ENCODE assay signal across 8 cellular contexts in genomic region chr2:171522804-171523338, GRCh38. TPM values are rescaled to one million over a fixed set of nuclear protein-coding genes. Genes with fewer than 3 reads are reported as not detected.
A peak's percentile ranks its signal among the peaks of the same experiment; 100 is the strongest.
DNase-seq lines count a peak whose midpoint lies in the region; ATAC-seq lines count a peak whose summit lies in the region.

No MANE protein-coding gene starts in this region.

- peaks cover 44% of the 10 kb centered on the region for H3K27me3 Mint-ChIP-seq in activated T-helper 1 cell treated with anti-CD3 and anti-CD28 coated beads, Interleukin-12 subunit alpha, Interleukin-12 subunit beta, Interleukin-2, Interleukin-4 antibody, amounts not matched to agents 30 ng/mL and 10 ng/mL and 1 ng/mL, durations not matched to agents 14 hours and 24 hours and 36 hours (ENCODE audit: insufficient read depth)

- H3K9me3 Mint-ChIP-seq in activated T-helper 1 cell treated with anti-CD3 and anti-CD28 coated beads, Interleukin-12 subunit alpha, Interleukin-12 subunit beta, Interleukin-2, Interleukin-4 antibody, amounts not matched to agents 30 ng/mL and 10 ng/mL and 1 ng/mL, durations not matched to agents 14 hours and 24 hours and 36 hours, result no peaks in the 10 kb centered on the region

- no peaks in the 10 kb centered on the region for H3K36me3 Mint-ChIP-seq in activated T-helper 1 cell treated with anti-CD3 and anti-CD28 coated beads, Interleukin-12 subunit alpha, Interleukin-12 subunit beta, Interleukin-2, Interleukin-4 antibody, amounts not matched to agents 30 ng/mL and 10 ng/mL and 1 ng/mL, durations not matched to agents 14 hours and 24 hours and 36 hours (ENCODE audit: low read depth)

- H3K27ac Mint-ChIP-seq in activated T-helper 1 cell treated with anti-CD3 and anti-CD28 coated beads, Interleukin-12 subunit alpha, Interleukin-12 subunit beta, Interleukin-2, Interleukin-4 antibody, amounts not matched to agents 30 ng/mL and 10 ng/mL and 1 ng/mL, durations not matched to agents 14 hours and 24 hours and 36 hours, result no peak overlapping the region

- ATAC-seq in GM18907 (IDR thresholded peaks at IDR 0.05; ENCODE audit: unreplicated experiment) (peak; percentile 38), HG03354 (IDR thresholded peaks at IDR 0.05; ENCODE audit: poor library complexity, severe bottlenecking, unreplicated experiment) (peak; percentile 45)

- peaks cover 6% of the 10 kb centered on the region for H3K4me1 Mint-ChIP-seq in activated T-helper 1 cell treated with anti-CD3 and anti-CD28 coated beads, Interleukin-12 subunit alpha, Interleukin-12 subunit beta, Interleukin-2, Interleukin-4 antibody, amounts not matched to agents 30 ng/mL and 10 ng/mL and 1 ng/mL, durations not matched to agents 14 hours and 24 hours and 36 hours (ENCODE audit: low read depth)

- DNase-seq in Ammon's horn (ENCODE audit: low spot score), result peak; percentile 20
- peak; percentile 1 for DNase-seq in activated T-helper 1 cell treated with anti-CD3 and anti-CD28 coated beads, Interleukin-12 subunit alpha, Interleukin-12 subunit beta, Interleukin-2, Interleukin-4 antibody, amounts not matched to agents 30 ng/mL and 10 ng/mL and 1 ng/mL, durations not matched to agents 14 hours and 24 hours and 36 hours (ENCODE audit: low spot score)
- peak in 37 of 42 donors; percentile 7 to 77 (median 39) for DNase-seq in head of caudate nucleus
- DNase-seq in nucleus accumbens (lab: John Stamatoyannopoulos, UW), result peak in 30 of 56 donors; percentile 26 to 71 (median 48)
- DNase-seq in NCI-H345 treated with DMSO at 0.1 percent for 48 hours (lab: John Stamatoyannopoulos, UW; ENCODE audit: unreplicated experiment), result no peak
- no peak for DNase-seq in NOMO-1 treated with DMSO at 0.1 percent for 48 hours (lab: John Stamatoyannopoulos, UW; ENCODE audit: unreplicated experiment)

- H3K4me3 Mint-ChIP-seq in activated T-helper 1 cell treated with anti-CD3 and anti-CD28 coated beads, Interleukin-12 subunit alpha, Interleukin-12 subunit beta, Interleukin-2, Interleukin-4 antibody, amounts not matched to agents 30 ng/mL and 10 ng/mL and 1 ng/mL, durations not matched to agents 14 hours and 24 hours and 36 hours, result peak overlapping the region; percentile 86

- intact Hi-C loops in activated T-helper 1 cell treated with anti-CD3 and anti-CD28 coated beads, Interleukin-12 subunit alpha, Interleukin-12 subunit beta, Interleukin-2, Interleukin-4 antibody, amounts not matched to agents 30 ng/mL and 10 ng/mL and 1 ng/mL, durations not matched to agents 14 hours and 24 hours and 36 hours (cut with micrococcal nuclease), result loop anchor here (5.0 kb wide), 1 partner anchor 361 kb away; the partner anchor contains the start of gene TLK1
- intact Hi-C loops in head of caudate nucleus (cut with DNase I), result loop anchor here (5.0 kb wide), 1 partner anchor 91 kb away; the partner anchor contains the start of genes DCAF17 and METTL8

RNA-seq across cellular contexts. Expression of gene CYBRD1, which starts 0.6 kb away (rescaled TPM):
- 4.1 and 4.2 TPM in 2 replicates for total RNA-seq in activated T-helper 1 cell treated with anti-CD3 and anti-CD28 coated beads, Interleukin-12 subunit alpha, Interleukin-12 subunit beta, Interleukin-2, Interleukin-4 antibody, amounts not matched to agents 30 ng/mL and 10 ng/mL and 1 ng/mL, durations not matched to agents 14 hours and 24 hours and 36 hours

Comparison
In these comparisons a context has a peak if more than half of its experiments do, and no peak if none do; other contexts are left out.
1. DNase-seq: peak in Ammon's horn (single experiment), activated T-helper 1 cell treated with anti-CD3 and anti-CD28 coated beads, Interleukin-12 subunit alpha, Interleukin-12 subunit beta, Interleukin-2, Interleukin-4 antibody, amounts not matched to agents 30 ng/mL and 10 ng/mL and 1 ng/mL, durations not matched to agents 14 hours and 24 hours and 36 hours (single experiment), head of caudate nucleus (37 of 42) and nucleus accumbens (30 of 56); none in NCI-H345 treated with DMSO at 0.1 percent for 48 hours (single experiment) and NOMO-1 treated with DMSO at 0.1 percent for 48 hours (single experiment).